In the genomic region with DNA sequence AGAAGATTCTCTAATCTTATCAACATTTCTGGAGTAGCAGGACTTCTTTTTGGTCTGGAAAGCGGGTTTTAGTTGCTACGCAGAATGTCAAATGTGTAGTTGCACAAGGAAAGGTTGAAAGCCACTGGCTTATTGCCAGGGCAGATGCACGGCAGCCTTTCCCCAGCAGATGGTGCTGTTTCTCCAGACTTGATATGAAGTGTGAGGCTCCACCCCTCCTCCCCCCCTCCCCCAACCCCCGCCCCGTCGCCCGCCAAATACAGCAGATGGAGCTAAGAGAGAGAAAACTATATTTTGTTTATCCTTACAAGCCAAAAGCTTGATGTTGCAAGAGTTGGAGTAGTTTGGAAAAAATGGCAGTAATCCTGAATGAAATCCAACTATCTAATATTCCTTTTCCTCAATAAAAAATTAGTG, we compare ENCODE assay signal across 8 cellular contexts. TPM values are rescaled to one million over a fixed set of nuclear protein-coding genes. Genes with fewer than 3 reads are reported as not detected.
DNase-seq lines count a peak whose midpoint lies in the region; ATAC-seq and TF ChIP-seq lines count a peak whose summit lies in the region.

No MANE protein-coding gene starts in this region.

- H3K9me3 Mint-ChIP-seq in endothelial cell (ENCODE audit: unreplicated experiment) = no peaks in the 10 kb centered on the region

- peaks cover 13% of the 10 kb centered on the region for H3K36me3 Mint-ChIP-seq in endothelial cell (ENCODE audit: low read depth, unreplicated experiment)

- no peaks in the 10 kb centered on the region for H3K9me3 ChIP-seq in mucosa of descending colon

- H3K4me3 Mint-ChIP-seq in endothelial cell (ENCODE audit: unreplicated experiment) = no peak overlapping the region

- no peak overlapping the region for H3K27ac Mint-ChIP-seq in endothelial cell (ENCODE audit: unreplicated experiment)

- DNase-seq in CMK (ENCODE audit: low read depth) (peak; percentile 54), NCI-H82 treated with DMSO at 0.1 percent for 48 hours (lab: John Stamatoyannopoulos, UW; ENCODE audit: unreplicated experiment) (peak; percentile 60), endothelial cell (ENCODE audit: low spot score) (peak; percentile 91), mucosa of descending colon (peak; percentile 77 to 97 (median 89))
- peak; percentile 61 to 70 for DNase-seq in activated CD8-positive, alpha-beta memory T cell treated with anti-CD3 and anti-CD28 coated beads for 1 hour (ENCODE audit: extremely low read depth in 1 of 2, low read depth in 1 of 2)
- DNase-seq in stimulated activated CD8-positive, alpha-beta memory T cell treated with anti-CD3 and anti-CD28 coated beads, Interleukin-4, amount 100 ng/mL, for 4 hours (ENCODE audit: low read depth in 2 of 2, low spot score in 1 of 2) = peak; percentile 65 to 81

- H3K27me3 Mint-ChIP-seq in endothelial cell (ENCODE audit: unreplicated experiment) = peaks cover 2% of the 10 kb centered on the region

- H3K4me3 ChIP-seq in mucosa of descending colon = no peak overlapping the region

- H3K36me3 ChIP-seq in mucosa of descending colon (ENCODE audit: low read depth) = no peaks in the 10 kb centered on the region

- peaks cover 2% of the 10 kb centered on the region for H3K4me1 Mint-ChIP-seq in endothelial cell (ENCODE audit: unreplicated experiment)

- TF ChIP-seq CTCF in endothelial cell (IDR thresholded peaks at IDR 0.05; ENCODE audit: unreplicated experiment) (peak; percentile 86), mucosa of descending colon (IDR thresholded peaks at IDR 0.05) (peak; percentile 76)

- ATAC-seq in GM19455 (IDR thresholded peaks at IDR 0.05; ENCODE audit: unreplicated experiment) (peak; percentile 93), HG03571 (IDR thresholded peaks at IDR 0.05; ENCODE audit: unreplicated experiment) (peak; percentile 70), mucosa of descending colon (peak; percentile 97)

- intact Hi-C loops in mucosa of descending colon (cut with DNase I, micrococcal nuclease) = loop anchor here in 1 of 2 donors (5.0 kb wide), 1 partner anchor 275 kb away; no protein-coding TSS in a partner anchor

- H3K4me1 ChIP-seq in mucosa of descending colon (ENCODE audit: low read depth) = no peaks in the 10 kb centered on the region

RNA-seq across cellular contexts. Expression of a gene that starts 32.0 kb away (rescaled TPM):
- total RNA-seq in endothelial cell (ENCODE audit: unreplicated experiment) = 37.1 TPM
- 10 to 100 TPM; 15.6 to 22.7 (median 19.9) TPM for total RNA-seq in mucosa of descending colon

RNA-seq across cellular contexts. Expression of a gene that starts 32.2 kb away (rescaled TPM):
- total RNA-seq in endothelial cell (ENCODE audit: unreplicated experiment) (374 TPM), mucosa of descending colon (100 to 1,000 TPM in 2 of 3 donors, 10 to 100 TPM in 1; 84.1 to 186 (median 107) TPM)
